Comparison of ENCODE assay signal across 29 cellular contexts in the genomic region with DNA sequence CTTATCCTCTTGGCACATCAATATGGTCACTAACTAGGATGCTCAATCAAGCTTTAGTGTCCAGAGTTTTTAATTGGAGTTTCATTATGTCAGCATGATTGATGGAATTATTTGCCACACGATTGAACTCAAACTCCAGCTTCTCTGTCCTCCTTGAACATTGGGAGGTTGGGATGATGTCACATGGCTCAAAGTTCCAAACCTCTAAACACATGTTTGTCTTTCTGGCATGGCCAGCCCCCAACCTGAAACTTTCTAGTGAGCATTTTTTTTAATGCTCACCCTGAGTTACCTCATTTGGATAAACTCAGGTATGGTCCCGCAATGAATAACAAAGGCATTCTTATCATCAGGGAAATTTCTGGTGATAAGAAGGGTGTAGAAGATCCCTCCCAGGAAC.
"Had no signal": no experiment of that assay in that cellular context is flagged by ENCODE, and none has a peak within 500 bp of the region (broad histone marks: within the 10 kb centered on the region; RNA-seq: fewer than 3 reads in every experiment).

No MANE protein-coding gene starts in this region.

- H3K27ac Mint-ChIP-seq: activated CD4-positive, alpha-beta memory T cell treated with anti-CD3 and anti-CD28 coated beads, Interleukin-2, amount 10 ng/mL, durations not matched to agents 7 days and 5 days; activated CD4-positive, alpha-beta T cell treated with anti-CD3 and anti-CD28 coated beads, Interleukin-2, amount 10 ng/mL, durations not matched to agents 7 days and 5 days; activated naive CD8-positive, alpha-beta T cell; activated T-cell treated with anti-CD3 and anti-CD28 coated beads, Interleukin-2, amount 50 U/mL, for 24 hours; activated T-cell treated with anti-CD3 and anti-CD28 coated beads, Interleukin-2, amount 50 U/mL, for 72 hours; dendritic cell treated with granulocyte-macrophage colony-stimulating factor and Interleukin-4, amounts not matched to agents 40 ng/mL and 50 ng/mL, for 4 days; effector memory CD8-positive, alpha-beta T cell had no signal

- H3K36me3 Mint-ChIP-seq: activated naive CD8-positive, alpha-beta T cell had no signal

- H3K9me3 Mint-ChIP-seq: activated T-cell treated with anti-CD3 and anti-CD28 coated beads, Interleukin-2, amount 50 U/mL, for 24 hours; activated T-cell treated with anti-CD3 and anti-CD28 coated beads, Interleukin-2, amount 50 U/mL, for 72 hours; central memory CD8-positive, alpha-beta T cell; effector memory CD8-positive, alpha-beta T cell had no signal

- ATAC-seq: activated T-cell treated with anti-CD3 and anti-CD28 coated beads, Interleukin-2, amount 50 U/mL, for 72 hours; effector memory CD8-positive, alpha-beta T cell; foreskin keratinocyte; gastrocnemius medialis; heart left ventricle had no signal

- H3K36me3 ChIP-seq: brain microvascular endothelial cell, esophagus muscularis mucosa, gastrocnemius medialis, heart left ventricle had no signal

- H3K4me3 Mint-ChIP-seq: activated CD4-positive, alpha-beta memory T cell treated with anti-CD3 and anti-CD28 coated beads, Interleukin-2, amount 10 ng/mL, durations not matched to agents 7 days and 5 days; activated CD4-positive, alpha-beta T cell treated with anti-CD3 and anti-CD28 coated beads, Interleukin-2, amount 10 ng/mL, durations not matched to agents 7 days and 5 days; activated naive CD8-positive, alpha-beta T cell; activated T-cell treated with anti-CD3 and anti-CD28 coated beads, Interleukin-2, amount 50 U/mL, for 24 hours; activated T-cell treated with anti-CD3 and anti-CD28 coated beads, Interleukin-2, amount 50 U/mL, for 72 hours; central memory CD8-positive, alpha-beta T cell; dendritic cell treated with granulocyte-macrophage colony-stimulating factor and Interleukin-4, amounts not matched to agents 40 ng/mL and 50 ng/mL, for 4 days; effector memory CD8-positive, alpha-beta T cell had no signal

- H3K27ac ChIP-seq: brain microvascular endothelial cell, coronary artery, dorsolateral prefrontal cortex, esophagus muscularis mucosa, foreskin keratinocyte, gastrocnemius medialis, heart left ventricle had no signal

- H3K4me3 ChIP-seq: coronary artery, dorsolateral prefrontal cortex, esophagus muscularis mucosa, gastrocnemius medialis, heart left ventricle had no signal

- H3K4me1 ChIP-seq: foreskin keratinocyte, gastrocnemius medialis had no signal

- DNase-seq: activated CD4-positive, alpha-beta memory T cell treated with anti-CD3 and anti-CD28 coated beads, Interleukin-2, amount 10 ng/mL, durations not matched to agents 7 days and 5 days; activated CD4-positive, alpha-beta T cell treated with anti-CD3 and anti-CD28 coated beads for 1 hour; activated CD4-positive, alpha-beta T cell treated with anti-CD3 and anti-CD28 coated beads for 4 hours; activated CD4-positive, alpha-beta T cell treated with anti-CD3 and anti-CD28 coated beads, Interleukin-2, amount 10 ng/mL, durations not matched to agents 7 days and 5 days; activated CD4-positive, alpha-beta T cell treated with anti-CD3 and anti-CD28 coated beads, Interleukin-2, amount 50 U/mL, for 4 hours; activated CD8-positive, alpha-beta memory T cell treated with anti-CD3 and anti-CD28 coated beads, Interleukin-2, amount 50 U/mL, for 48 hours; activated effector memory CD4-positive, alpha-beta T cell treated with Interleukin-2 at 50 U/mL for 16 hours; activated gamma-delta T cell treated with Interleukin-2 at 50 U/mL for 16 hours; activated naive CD4-positive, alpha-beta T cell treated with anti-CD3 and anti-CD28 coated beads, Interleukin-2, amount 50 U/mL, for 16 hours; activated naive CD4-positive, alpha-beta T cell treated with Interleukin-2 at 50 U/mL for 16 hours; activated T-cell treated with anti-CD3 and anti-CD28 coated beads for 4 hours; activated T-cell treated with anti-CD3 and anti-CD28 coated beads, Interleukin-2, amount 50 U/mL, for 24 hours; activated T-cell treated with anti-CD3 and anti-CD28 coated beads, Interleukin-2, amount 50 U/mL, for 72 hours; amniotic stem cell; anterior cingulate cortex; brain microvascular endothelial cell; dorsolateral prefrontal cortex; effector memory CD8-positive, alpha-beta T cell; erythroblast; foreskin keratinocyte; gastrocnemius medialis; glutamatergic neuron; heart left ventricle; T-helper 2 cell had no signal

- H3K27me3 ChIP-seq: dorsolateral prefrontal cortex, esophagus muscularis mucosa, gastrocnemius medialis had no signal

- H3K27me3 Mint-ChIP-seq: activated naive CD8-positive, alpha-beta T cell; activated T-cell treated with anti-CD3 and anti-CD28 coated beads, Interleukin-2, amount 50 U/mL, for 24 hours; central memory CD8-positive, alpha-beta T cell; dendritic cell treated with granulocyte-macrophage colony-stimulating factor and Interleukin-4, amounts not matched to agents 40 ng/mL and 50 ng/mL, for 4 days had no signal

- H3K9me3 ChIP-seq: esophagus muscularis mucosa, gastrocnemius medialis, heart left ventricle had no signal
